In the genomic region with DNA sequence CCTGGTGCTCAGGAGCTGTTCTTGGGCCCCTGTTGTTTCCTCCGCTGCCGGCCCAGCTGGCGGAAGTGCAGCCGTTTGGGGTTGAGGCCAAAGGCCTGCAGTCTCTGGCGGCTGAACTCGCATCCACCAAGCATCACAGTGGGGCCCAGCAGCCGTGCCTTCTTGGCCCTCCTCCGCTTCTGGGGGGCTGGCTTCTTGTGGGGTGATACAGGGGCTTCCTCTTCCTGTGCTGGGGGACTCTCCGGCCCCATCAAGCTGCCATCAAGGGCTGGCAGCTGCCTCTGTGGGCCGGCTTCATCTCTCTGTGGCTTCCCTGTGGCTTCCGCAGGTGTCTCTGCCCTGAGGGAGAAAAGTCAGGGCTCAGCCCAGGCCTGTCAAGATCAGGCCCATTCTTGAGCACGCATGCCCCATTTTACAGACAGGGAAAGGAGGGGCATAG, we compare ENCODE assay signal across 8 cellular contexts. TPM values are rescaled to one million over a fixed set of nuclear protein-coding genes. Genes with fewer than 3 reads are reported as not detected.
A peak's percentile ranks its signal among the peaks of the same experiment; 100 is the strongest.
DNase-seq lines count a peak whose midpoint lies in the region; ATAC-seq and TF ChIP-seq lines count a peak whose summit lies in the region.

No MANE protein-coding gene starts in this region.

- H3K9me3 Mint-ChIP-seq in CD8-positive, alpha-beta T cell = no peaks in the 10 kb centered on the region
- no peaks in the 10 kb centered on the region for H3K9me3 Mint-ChIP-seq in endothelial cell (ENCODE audit: unreplicated experiment)

- no peaks in the 10 kb centered on the region for H3K9me3 ChIP-seq in CD8-positive, alpha-beta T cell (ENCODE audit: low read length)
- no peaks in the 10 kb centered on the region for H3K9me3 ChIP-seq in HEK293 (ENCODE audit: control insufficient read depth, insufficient read depth, low read depth, low read length)

- peaks cover 85% of the 10 kb centered on the region for H3K36me3 Mint-ChIP-seq in CD8-positive, alpha-beta T cell
- H3K36me3 Mint-ChIP-seq in endothelial cell (ENCODE audit: low read depth, unreplicated experiment) = peaks cover 15% of the 10 kb centered on the region

- POLR2A ChIA-PET in CD8-positive, alpha-beta T cell (lab: Charles Lee) = interaction anchor here (0.8 to 6.7 kb wide), 7 partner anchors 8 to 49 kb away, joined by 3 to 77 read pairs (median 5); partner anchors contain the start of genes CDKN2D and KRI1
- POLR2A ChIA-PET in HEK293 (lab: Yijun Ruan, JAX) = interaction anchor here (0.5 to 2.3 kb wide), 4 partner anchors 8 to 71 kb away, joined by 3 to 14 read pairs (median 6); partner anchors contain the start of genes ATG4D and CDKN2D

- peak; percentile 80 for ATAC-seq in CD8-positive, alpha-beta T cell
- ATAC-seq in left colon (peak; percentile 2), GM21367 (IDR thresholded peaks at IDR 0.05; ENCODE audit: unreplicated experiment) (no peak), GM19455 (IDR thresholded peaks at IDR 0.05; ENCODE audit: unreplicated experiment) (no peak)

- H3K27ac Mint-ChIP-seq in CD8-positive, alpha-beta T cell = peak overlapping the region; percentile 92
- H3K27ac Mint-ChIP-seq in endothelial cell (ENCODE audit: unreplicated experiment) = no peak overlapping the region

- CTCF ChIA-PET in CD8-positive, alpha-beta T cell (lab: Charles Lee) = interaction anchor here (1.3 to 8.4 kb wide), 11 partner anchors 11 to 150 kb away, joined by 3 to 94 read pairs (median 5); partner anchors contain the start of genes ATG4D, CDC37, CDKN2D and KRI1
- CTCF ChIA-PET in HEK293 (lab: Yijun Ruan, JAX) = interaction anchor here (0.6 to 1.4 kb wide), 7 partner anchors 10 to 129 kb away, joined by 3 to 4 read pairs (median 3); no protein-coding TSS in a partner anchor

- peaks cover 60% of the 10 kb centered on the region for H3K4me1 Mint-ChIP-seq in CD8-positive, alpha-beta T cell (ENCODE audit: low read depth)
- H3K4me1 Mint-ChIP-seq in endothelial cell (ENCODE audit: unreplicated experiment) = no peaks in the 10 kb centered on the region

- H3K27me3 Mint-ChIP-seq in CD8-positive, alpha-beta T cell (ENCODE audit: low read depth) = no peaks in the 10 kb centered on the region
- H3K27me3 Mint-ChIP-seq in endothelial cell (ENCODE audit: unreplicated experiment) = peaks cover 2% of the 10 kb centered on the region

- H3K27me3 ChIP-seq in CD8-positive, alpha-beta T cell (ENCODE audit: insufficient read depth, low read length) = no peaks in the 10 kb centered on the region

- TF ChIP-seq CTCF in CD8-positive, alpha-beta T cell (IDR thresholded peaks at IDR 0.05) = no peak
- TF ChIP-seq CTCF in HEK293 (tag by site-specific recombination; IDR thresholded peaks at IDR 0.05) (no peak), endothelial cell (IDR thresholded peaks at IDR 0.05; ENCODE audit: unreplicated experiment) (no peak)

- peak overlapping the region; percentile 59 for H3K4me3 Mint-ChIP-seq in CD8-positive, alpha-beta T cell
- no peak overlapping the region for H3K4me3 Mint-ChIP-seq in endothelial cell (ENCODE audit: unreplicated experiment)

- peak overlapping the region; percentile 35 for H3K27ac ChIP-seq in CD8-positive, alpha-beta T cell (ENCODE audit: low read depth, low read length)
- H3K27ac ChIP-seq in HEK293 (ENCODE audit: extremely low read depth, low read depth, low read length) = no peak overlapping the region

- peaks cover 75% of the 10 kb centered on the region for H3K4me1 ChIP-seq in CD8-positive, alpha-beta T cell (ENCODE audit: insufficient read depth, low read length)
- no peaks in the 10 kb centered on the region for H3K4me1 ChIP-seq in HEK293 (ENCODE audit: control insufficient read depth, insufficient read depth, low read length)

- peak; percentile 41 to 86 (median 74) for DNase-seq in CD8-positive, alpha-beta T cell
- peak; percentile 15 to 36 for DNase-seq in activated CD4-positive, alpha-beta T cell treated with anti-CD3 and anti-CD28 coated beads for 4 hours
- peak in 1 of 2 donors; percentile 51 for DNase-seq in left colon
- DNase-seq in endothelial cell (ENCODE audit: low spot score) = no peak
- DNase-seq in GOT3 (lab: John Stamatoyannopoulos, UW) = no peak

- peak overlapping the region; percentile 33 for H3K4me3 ChIP-seq in CD8-positive, alpha-beta T cell (ENCODE audit: low read depth, low read length)
- no peak overlapping the region for H3K4me3 ChIP-seq in HEK293 (ENCODE audit: low read depth, low read length)

- intact Hi-C loops in CD8-positive, alpha-beta T cell (cut with DNase I, micrococcal nuclease) = loop anchor here (1.0 to 5.0 kb wide), 4 partner anchors 11 to 152 kb away; partner anchors contain the start of genes ATG4D (in 1 of the 2), CDC37 (in 1 of the 2) and KRI1 (in 1 of the 2)
- intact Hi-C loops in left colon (cut with DNase I, micrococcal nuclease) = no loop called here

- H3K36me3 ChIP-seq in CD8-positive, alpha-beta T cell (ENCODE audit: insufficient read depth, low read length) = peaks cover 67% of the 10 kb centered on the region
- peaks cover 31 to 89% of the 10 kb centered on the region in 2 experiments; a peak in 2 of 3 replicates for H3K36me3 ChIP-seq in HEK293 (ENCODE audit: control insufficient read depth in 2 of 2, insufficient read depth in 1 of 2, low read length in 2 of 2)

TF ChIP-seq in HEK293, 187 proteins besides CTCF, POLR2A, EP300 and RAD21:
- TF ChIP-seq ZIC2 (tag by site-specific recombination; IDR thresholded peaks at IDR 0.05) (peak; percentile 20; the same call in 1 of the 2 replicates), ZNF146 (tag by site-specific recombination; IDR thresholded peaks at IDR 0.05) (no peak), SP3 (tag by site-specific recombination; IDR thresholded peaks at IDR 0.05) (no peak), SCRT2 (tag by site-specific recombination; IDR thresholded peaks at IDR 0.05) (peak; percentile 68), KLF7 (tag by site-specific recombination; IDR thresholded peaks at IDR 0.05; ENCODE audit: borderline replicate concordance) (no peak)

RNA-seq across cellular contexts. Expression of gene ATG4D, which starts 10.3 kb away (rescaled TPM):
- 10 to 100 TPM; 82.0 to 91.1 TPM for total RNA-seq in CD8-positive, alpha-beta T cell
- total RNA-seq in left colon (10 to 100 TPM; 87.0 to 93.9 TPM), endothelial cell (ENCODE audit: unreplicated experiment) (11.8 TPM)

RNA-seq across cellular contexts. Expression of gene KRI1, which starts 11.8 kb away (rescaled TPM):
- 10 to 100 TPM; 29.8 to 33.9 TPM for total RNA-seq in CD8-positive, alpha-beta T cell
- total RNA-seq in left colon = 10 to 100 TPM; 12.9 to 14.9 TPM
- 25.2 TPM for total RNA-seq in endothelial cell (ENCODE audit: unreplicated experiment)

RNA-seq across cellular contexts. Expression of gene CDKN2D, which starts 14.8 kb away (rescaled TPM):
- total RNA-seq in CD8-positive, alpha-beta T cell = 10 to 100 TPM; 58.5 to 61.3 TPM
- total RNA-seq in left colon = 10 to 100 TPM in 1 of 2 donors, 1 to 10 TPM in 1; 9.3 to 12.5 TPM
- 8.1 TPM for total RNA-seq in endothelial cell (ENCODE audit: unreplicated experiment)

RNA-seq across cellular contexts. Expression of gene AP1M2, which starts 33.1 kb away (rescaled TPM):
- total RNA-seq in CD8-positive, alpha-beta T cell = not detected
- total RNA-seq in left colon (100 to 1,000 TPM; 116 to 158 TPM), endothelial cell (ENCODE audit: unreplicated experiment) (7.5 TPM)

RNA-seq across cellular contexts. Expression of gene S1PR5, which starts 36.7 kb away (rescaled TPM):
- total RNA-seq in CD8-positive, alpha-beta T cell = 10 to 100 TPM; 21.6 to 22.5 TPM
- under 1 TPM; 0.15 to 0.20 TPM for total RNA-seq in left colon
- not detected for total RNA-seq in endothelial cell (ENCODE audit: unreplicated experiment)

Comparison
In these comparisons a context has a peak if more than half of its experiments do, and no peak if none do; other contexts are left out.
1. ATAC-seq: peak in CD8-positive, alpha-beta T cell (single experiment) and left colon (single experiment); none in GM21367 (single experiment) and GM19455 (single experiment).
2. DNase-seq: peak in CD8-positive, alpha-beta T cell (7 of 7) and activated CD4-positive, alpha-beta T cell treated with anti-CD3 and anti-CD28 coated beads for 4 hours (2 of 2); none in endothelial cell (single experiment) and GOT3 (single experiment).
3. intact Hi-C loops: an anchor here in CD8-positive, alpha-beta T cell (1.0 to 5.0 kb wide); none called in left colon.